Comparison of ENCODE assay signal across 8 cellular contexts in genomic region chr6:159169193-159169555, GRCh38. TPM values are rescaled to one million over a fixed set of nuclear protein-coding genes. Genes with fewer than 3 reads are reported as not detected.
DNase-seq lines count a peak whose midpoint lies in the region; ATAC-seq and TF ChIP-seq lines count a peak whose summit lies in the region.

Gene FNDC1 (plus strand): TSS chr6:159169400. CDS start chr6:159169597, 197 bp downstream.

- no peak for TF ChIP-seq POLR2A in erythroblast (IDR thresholded peaks at IDR 0.05; ENCODE audit: low read length)

- peak within 1 kb of the TSS; percentile 65 for H3K4me3 ChIP-seq in neural cell (ENCODE audit: low read length)

- H3K9me3 ChIP-seq in neural cell (ENCODE audit: low read length), result no peaks in the 10 kb centered on the region

- peak within 1 kb of the TSS; percentile 24 for H3K9ac ChIP-seq in neural cell (ENCODE audit: low read length)

- H3K27ac ChIP-seq in neural cell (ENCODE audit: low read length), result no peak within 1 kb of the TSS

- TF ChIP-seq EP300 in neural cell (conservative IDR thresholded peaks at IDR 0.05; ENCODE audit: poor library complexity, severe bottlenecking), result no peak

- no peaks in the 10 kb centered on the region for H3F3A ChIP-seq in neural cell (ENCODE audit: insufficient read depth, low read length, poor library complexity, severe bottlenecking)

- DNase-seq in activated CD4-positive, CD25-positive, alpha-beta regulatory T cell treated with anti-CD3 and anti-CD28 coated beads, Interleukin-2, amount 50 U/mL, for 72 hours, result peak; percentile 71
- DNase-seq in erythroblast (lab: John Stamatoyannopoulos, UW) (peak; percentile 43 to 48), cerebellar cortex (ENCODE audit: low spot score) (no peak), NCI-H510A (lab: John Stamatoyannopoulos, UW) (no peak)

- no peak within 1 kb of the TSS for H2AFZ ChIP-seq in neural cell (ENCODE audit: low read depth, low read length)

- no peaks in the 10 kb centered on the region for H3K79me2 ChIP-seq in neural cell (replicated peaks; ENCODE audit: insufficient read depth, low read length)

- TF ChIP-seq CTCF in GM12872 (IDR thresholded peaks at IDR 0.05; ENCODE audit: insufficient read depth, low read depth, low read length) (peak; percentile 26; the same call in 1 of the 3 replicates), neural cell (IDR thresholded peaks at IDR 0.05; ENCODE audit: poor library complexity, severe bottlenecking) (peak; percentile 38)

- no peaks in the 10 kb centered on the region for H3K9me2 ChIP-seq in neural cell (ENCODE audit: insufficient read depth, low read length)

- H3K36me3 ChIP-seq in neural cell (ENCODE audit: insufficient read depth, low read length), result no peaks in the 10 kb centered on the region

- TF ChIP-seq RAD21 in neural cell (conservative IDR thresholded peaks at IDR 0.05), result no peak

- H4K20me1 ChIP-seq in neural cell (ENCODE audit: insufficient read depth), result no peaks in the 10 kb centered on the region

- ATAC-seq in HG02884 (IDR thresholded peaks at IDR 0.05; ENCODE audit: unreplicated experiment) (peak; percentile 68), GM18873 (IDR thresholded peaks at IDR 0.05; ENCODE audit: low FRiP score, unreplicated experiment) (no peak)

- peak within 1 kb of the TSS; percentile 69 for H3K4me2 ChIP-seq in neural cell (ENCODE audit: low read length)

- peaks cover 74% of the 10 kb centered on the region for H3K27me3 ChIP-seq in neural cell (ENCODE audit: insufficient read depth, low read depth, low read length)

TF ChIP-seq in neural cell, 6 proteins besides CTCF, POLR2A, EP300 and RAD21:
- TF ChIP-seq REST (IDR thresholded peaks at IDR 0.05; ENCODE audit: borderline replicate concordance) (no peak), MXI1 (conservative IDR thresholded peaks at IDR 0.05; ENCODE audit: poor library complexity, severe bottlenecking) (no peak), POLR2AphosphoS5 (IDR thresholded peaks at IDR 0.05) (no peak), SMC3 (conservative IDR thresholded peaks at IDR 0.05; ENCODE audit: poor library complexity) (no peak), TAF1 (IDR thresholded peaks at IDR 0.05; ENCODE audit: low read depth) (no peak), EZH2 (IDR thresholded peaks at IDR 0.05; ENCODE audit: borderline replicate concordance, insufficient read depth, low read length, poor library complexity, severe bottlenecking) (no peak)
TF ChIP-seq in neural cell: peak in this region for 0.

RNA-seq across cellular contexts. Expression of gene FNDC1, which starts in this region (rescaled TPM):
- polyA plus RNA-seq in neural cell, result not detected in 2 replicates
- polyA minus RNA-seq in neural cell, result not detected in 2 replicates

Comparison
In these comparisons a context has a peak if more than half of its experiments do, and no peak if none do; other contexts are left out.
1. DNase-seq: peak in activated CD4-positive, CD25-positive, alpha-beta regulatory T cell treated with anti-CD3 and anti-CD28 coated beads, Interleukin-2, amount 50 U/mL, for 72 hours (single experiment) and erythroblast (2 of 2); none in cerebellar cortex (single experiment) and NCI-H510A (single experiment).